Comparison of ENCODE assay signal across 8 cellular contexts in the genomic region with DNA sequence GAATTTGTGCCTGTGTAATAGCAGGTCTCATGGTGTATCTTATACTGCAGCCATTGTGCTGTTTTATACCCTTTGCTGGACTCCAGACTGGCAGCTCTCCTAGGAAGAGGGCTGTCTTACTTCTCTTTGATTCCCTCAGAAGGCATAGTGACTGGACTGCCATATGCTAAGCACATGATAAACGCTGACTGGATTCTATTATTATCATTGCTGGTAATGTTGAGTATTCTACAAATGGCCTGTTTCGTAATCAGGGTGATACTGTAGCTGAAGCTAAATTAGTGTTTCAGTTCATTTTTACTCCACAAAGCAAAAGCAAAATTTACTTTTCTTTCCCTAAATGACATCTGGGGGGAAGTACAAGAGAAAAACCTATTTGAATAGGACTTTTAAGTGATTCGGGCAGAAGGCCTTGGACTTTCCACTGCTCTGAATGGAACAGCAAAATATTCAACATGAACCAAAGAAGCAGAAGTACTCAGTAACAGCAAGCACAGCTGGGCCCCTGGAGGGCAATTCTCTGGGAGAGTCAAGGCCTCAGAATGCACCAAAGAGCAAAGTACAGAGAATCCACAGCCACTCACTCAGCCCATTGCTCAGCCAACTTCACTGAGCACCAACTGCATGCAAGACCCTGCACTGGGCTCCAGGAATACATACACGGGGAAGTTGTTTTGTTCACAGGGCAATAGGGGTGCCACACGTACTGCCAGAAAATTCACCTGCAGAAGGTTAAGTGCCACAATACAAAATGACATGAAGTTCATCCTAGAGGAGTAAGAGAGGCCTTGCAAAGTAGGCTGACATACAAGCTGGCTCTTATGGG. TPM values are rescaled to one million over a fixed set of nuclear protein-coding genes. Genes with fewer than 3 reads are reported as not detected.
DNase-seq lines count a peak whose midpoint lies in the region; ATAC-seq and TF ChIP-seq lines count a peak whose summit lies in the region.

No MANE protein-coding gene starts in this region.

- H3K4me1 ChIP-seq in RWPE2 (ENCODE audit: insufficient read depth, poor library complexity, severe bottlenecking): no peaks in the 10 kb centered on the region
- no peaks in the 10 kb centered on the region for H3K4me1 ChIP-seq in transverse colon
- no peaks in the 10 kb centered on the region for H3K4me1 ChIP-seq in CD8-positive, alpha-beta memory T cell (ENCODE audit: insufficient read depth, low read length)

- peaks cover 0 to under 1% (median under 1%) of the 10 kb centered on the region in 3 donors for H3K4me1 Mint-ChIP-seq in CD8-positive, alpha-beta memory T cell

- in situ Hi-C loops in transverse colon (cut with MboI; ENCODE audit: low pct_ligation_motif_present in 1 of 4, low pct_unique_long_range_greater_than_20kb in 1 of 4, low sequenced_read_pairs in 3 of 4): no loop called here

- TF ChIP-seq POLR2A in transverse colon (IDR thresholded peaks at IDR 0.05): no peak

- CTCF ChIA-PET in CD8-positive, alpha-beta memory T cell (lab: Charles Lee): interaction anchor here (0.7 kb wide), 1 partner anchor 14 kb away, joined by 3 read pairs; no protein-coding TSS in a partner anchor

- H3K36me3 Mint-ChIP-seq in CD8-positive, alpha-beta memory T cell: no peaks in the 10 kb centered on the region

- H3K9me3 Mint-ChIP-seq in CD8-positive, alpha-beta memory T cell: no peaks in the 10 kb centered on the region

- intact Hi-C loops in Right ventricle myocardium inferior (cut with DNase I) (no loop called here), cardiac septum (cut with DNase I) (no loop called here), left cardiac atrium (cut with DNase I) (no loop called here), transverse colon (cut with DNase I; ENCODE audit: low total_unique reads) (no loop called here)

- TF ChIP-seq CTCF in RWPE2 (IDR thresholded peaks at IDR 0.05; ENCODE audit: poor library complexity, severe bottlenecking) (no peak), transverse colon (IDR thresholded peaks at IDR 0.05) (no peak)

- 60 to 66% methylated on average over 1 to 5 of the region's 5 CpGs for WGBS in transverse colon (ENCODE audit: low coverage in 1 of 2), 2 donors

- DNase-seq in Right ventricle myocardium inferior (ENCODE audit: missing footprints): no peak
- DNase-seq in cardiac septum (ENCODE audit: low spot score): no peak
- DNase-seq in RWPE2 (ENCODE audit: low spot score): no peak
- DNase-seq in left cardiac atrium: no peak
- DNase-seq in transverse colon: no peak
- DNase-seq in DMS53 treated with DMSO at 0.1 percent for 48 hours (lab: John Stamatoyannopoulos, UW; ENCODE audit: unreplicated experiment): no peak
- DNase-seq in CD8-positive, alpha-beta memory T cell: no peak

- H3K27ac ChIP-seq in RWPE2 (ENCODE audit: poor library complexity, severe bottlenecking): no peak overlapping the region
- peak overlapping the region in 3 of 4 donors; percentile 13 to 26 (median 17) for H3K27ac ChIP-seq in transverse colon
- no peak overlapping the region for H3K27ac ChIP-seq in CD8-positive, alpha-beta memory T cell (ENCODE audit: low read depth, low read length)

- H3K36me3 ChIP-seq in RWPE2 (ENCODE audit: low read depth): no peaks in the 10 kb centered on the region
- no peaks in the 10 kb centered on the region for H3K36me3 ChIP-seq in transverse colon
- no peaks in the 10 kb centered on the region for H3K36me3 ChIP-seq in CD8-positive, alpha-beta memory T cell (ENCODE audit: insufficient read depth, low read length)

- POLR2A ChIA-PET in CD8-positive, alpha-beta memory T cell (lab: Charles Lee): no interaction called here

- H3K27me3 ChIP-seq in RWPE2 (ENCODE audit: insufficient read depth, poor library complexity, severe bottlenecking): no peaks in the 10 kb centered on the region
- no peaks in the 10 kb centered on the region for H3K27me3 ChIP-seq in transverse colon
- no peaks in the 10 kb centered on the region for H3K27me3 ChIP-seq in CD8-positive, alpha-beta memory T cell (ENCODE audit: insufficient read depth, low read length, poor library complexity, severe bottlenecking)

- no peak for TF ChIP-seq EP300 in transverse colon (IDR thresholded peaks at IDR 0.05; ENCODE audit: low read depth)

- H3K4me3 ChIP-seq in RWPE2 (ENCODE audit: severe bottlenecking) (no peak overlapping the region), transverse colon (no peak overlapping the region)
- no peak overlapping the region for H3K4me3 ChIP-seq in CD8-positive, alpha-beta memory T cell (ENCODE audit: low read length)

- H3K27me3 Mint-ChIP-seq in CD8-positive, alpha-beta memory T cell: no peaks in the 10 kb centered on the region

- H3K4me3 Mint-ChIP-seq in CD8-positive, alpha-beta memory T cell: no peak overlapping the region

- peak overlapping the region in 3 of 8 donors; percentile 4 to 84 (median 6) for H3K27ac Mint-ChIP-seq in CD8-positive, alpha-beta memory T cell

- ATAC-seq in Right ventricle myocardium inferior (peak; percentile 84), HG03025 (IDR thresholded peaks at IDR 0.05; ENCODE audit: low FRiP score, unreplicated experiment) (peak; percentile 72), RWPE2 (ENCODE audit: low read depth) (peak; percentile 40; the same call in 2 of the 3 replicates), left cardiac atrium (peak; percentile 74 to 89)

- no peaks in the 10 kb centered on the region for H3K9me3 ChIP-seq in RWPE2 (ENCODE audit: severe bottlenecking)
- H3K9me3 ChIP-seq in transverse colon: no peaks in the 10 kb centered on the region
- H3K9me3 ChIP-seq in CD8-positive, alpha-beta memory T cell (ENCODE audit: low read length): no peaks in the 10 kb centered on the region

RNA-seq across cellular contexts. Expression of gene BCL2A1, which starts 7.9 kb away (rescaled TPM):
- total RNA-seq in Right ventricle myocardium inferior (0.92 TPM), cardiac septum (1.1 TPM), left cardiac atrium (1 to 10 TPM; 1.7 to 1.8 TPM), transverse colon (1 to 10 TPM in 2 of 4 donors, not detected in 2; 3.0 to 4.0 TPM)
- 10 to 100 TPM; 55.8 to 56.8 TPM for total RNA-seq in CD8-positive, alpha-beta memory T cell
- 29.5 TPM for polyA plus RNA-seq in CD8-positive, alpha-beta memory T cell

Comparison
In these comparisons a context has a peak if more than half of its experiments do, and no peak if none do; other contexts are left out.
1. H3K27ac ChIP-seq: peak in transverse colon (3 of 4); none in RWPE2 (single experiment) and CD8-positive, alpha-beta memory T cell (single experiment).
2. RNA of gene BCL2A1, which starts 7.9 kb away (total RNA-seq): 55.8 to 56.8 TPM in CD8-positive, alpha-beta memory T cell; 3.0 to 4.0 TPM in transverse colon, 1.7 to 1.8 TPM in left cardiac atrium, 1.1 TPM in cardiac septum (single experiment) and 0.92 TPM in Right ventricle myocardium inferior (single experiment); every median in the first group is over 10 times any median in the second.
3. Peak in every context shown above with its lines, with median percentiles within 50 percentile points of each other: ATAC-seq.